1 cellular context compared by ENCODE assay signal in genomic region chr22:47676685-47677084, GRCh38.
TF ChIP-seq lines count a peak whose summit lies in the region.

No MANE protein-coding gene starts in this region.

TF ChIP-seq in H1, 55 proteins besides CTCF, POLR2A, EP300 and RAD21:
- TF ChIP-seq KDM1A (IDR thresholded peaks at IDR 0.05; ENCODE audit: borderline replicate concordance, low read length) (no peak), SP1 (IDR thresholded peaks at IDR 0.05; ENCODE audit: low read depth, low read length) (no peak), FOSL1 (IDR thresholded peaks at IDR 0.05; ENCODE audit: insufficient read depth, low read depth, low read length) (no peak), MAFK (IDR thresholded peaks at IDR 0.05; ENCODE audit: low read depth, low read length) (no peak), CHD1 (IDR thresholded peaks at IDR 0.05; ENCODE audit: low read depth, low read length) (no peak), ASH2L (IDR thresholded peaks at IDR 0.05; ENCODE audit: low read length) (no peak), CTBP2 (IDR thresholded peaks at IDR 0.05; ENCODE audit: borderline replicate concordance, insufficient read depth, insufficient read length, low read length) (no peak), NRF1 (IDR thresholded peaks at IDR 0.05; ENCODE audit: low read depth, low read length) (no peak), SIN3A (conservative IDR thresholded peaks at IDR 0.05 in 1 of 2, IDR thresholded peaks at IDR 0.05 in 1 of 2; ENCODE audit: low read depth in 1 of 2, low read length in 2 of 2) (no peak), BCL11A (IDR thresholded peaks at IDR 0.05; ENCODE audit: low read depth in 2 of 2, low read length in 2 of 2) (no peak), CHD2 (IDR thresholded peaks at IDR 0.05; ENCODE audit: low read length) (no peak), PHF8 (conservative IDR thresholded peaks at IDR 0.05; ENCODE audit: low read depth, low read length) (no peak)
- TF ChIP-seq, protein P1, sequence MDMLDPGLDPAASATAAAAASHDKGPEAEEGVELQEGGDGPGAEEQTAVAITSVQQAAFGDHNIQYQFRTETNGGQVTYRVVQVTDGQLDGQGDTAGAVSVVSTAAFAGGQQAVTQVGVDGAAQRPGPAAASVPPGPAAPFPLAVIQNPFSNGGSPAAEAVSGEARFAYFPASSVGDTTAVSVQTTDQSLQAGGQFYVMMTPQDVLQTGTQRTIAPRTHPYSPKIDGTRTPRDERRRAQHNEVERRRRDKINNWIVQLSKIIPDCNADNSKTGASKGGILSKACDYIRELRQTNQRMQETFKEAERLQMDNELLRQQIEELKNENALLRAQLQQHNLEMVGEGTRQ (IDR thresholded peaks at IDR 0.05; ENCODE audit: low read length), result no peak
